ENCODE assay signal across 31 cellular contexts in the genomic region with DNA sequence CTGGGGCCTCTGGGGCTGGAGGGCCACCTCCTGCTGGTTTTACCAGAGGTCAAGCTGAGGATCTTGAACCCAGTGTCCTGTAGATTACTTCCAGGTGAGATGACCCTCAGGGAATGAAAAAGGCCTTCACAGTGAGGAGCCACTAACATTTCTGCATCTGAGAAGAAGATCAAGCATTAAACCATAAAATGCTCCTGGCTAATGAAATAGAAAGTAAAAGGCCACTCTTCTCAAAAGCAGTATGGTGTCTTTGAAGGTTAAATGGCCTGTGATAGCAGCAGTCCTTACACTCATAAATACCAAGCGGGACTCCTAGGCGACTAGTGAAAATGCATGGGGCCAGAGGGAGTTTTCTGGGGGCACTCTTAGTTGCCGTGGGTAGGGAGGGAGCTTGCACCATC. TPM values are rescaled to one million over a fixed set of nuclear protein-coding genes. Genes with fewer than 3 reads are reported as not detected.
"Had no signal": no experiment of that assay in that cellular context is flagged by ENCODE, and none has a peak within 500 bp of the region (broad histone marks: within the 10 kb centered on the region; RNA-seq: fewer than 3 reads in every experiment).

No MANE protein-coding gene starts in this region.

- H3K9me3 Mint-ChIP-seq: activated CD4-positive, alpha-beta T cell treated with anti-CD3 and anti-CD28 coated beads, Interleukin-2, amount 10 ng/mL, durations not matched to agents 7 days and 5 days; activated naive CD8-positive, alpha-beta T cell treated with anti-CD3 and anti-CD28 coated beads for 36 hours; activated T-cell treated with anti-CD3 and anti-CD28 coated beads, Interleukin-2, amount 50 U/mL, for 4 hours; activated T-helper 1 cell treated with anti-CD3 and anti-CD28 coated beads, Interleukin-12 subunit alpha, Interleukin-12 subunit beta, Interleukin-2, Interleukin-4 antibody, amounts not matched to agents 30 ng/mL and 10 ng/mL and 1 ng/mL, durations not matched to agents 14 hours and 24 hours and 36 hours; central memory CD8-positive, alpha-beta T cell; T-helper 1 cell treated with Interleukin-12 subunit alpha and Interleukin-12 subunit beta and Interleukin-4 antibody, amounts not matched to agents 30 μg/mL and 1 μg/mL, for 36 hours; T-helper 2 cell treated with Interferon-gamma antibody and Interleukin-4, amounts not matched to agents 5 μg/mL and 100 μg/mL, for 36 hours had no signal

- H3K36me3 ChIP-seq: ascending aorta, cardiac muscle cell, Peyer's patch, SJSA1 had no signal

- FAIRE-seq: TTC549 had no signal

- H3K27ac Mint-ChIP-seq: activated CD4-positive, alpha-beta T cell treated with anti-CD3 and anti-CD28 coated beads for 36 hours; activated CD4-positive, alpha-beta T cell treated with anti-CD3 and anti-CD28 coated beads, Interleukin-2, amount 10 ng/mL, durations not matched to agents 7 days and 5 days; activated CD8-positive, alpha-beta T cell treated with anti-CD3 and anti-CD28 coated beads, Interleukin-2, amount 10 ng/mL, durations not matched to agents 7 days and 5 days; activated naive CD8-positive, alpha-beta T cell treated with anti-CD3 and anti-CD28 coated beads for 36 hours; activated T-helper 1 cell treated with anti-CD3 and anti-CD28 coated beads, Interleukin-12 subunit alpha, Interleukin-12 subunit beta, Interleukin-2, Interleukin-4 antibody, amounts not matched to agents 30 ng/mL and 10 ng/mL and 1 ng/mL, durations not matched to agents 14 hours and 24 hours and 36 hours; T-helper 1 cell treated with Interleukin-12 subunit alpha and Interleukin-12 subunit beta and Interleukin-4 antibody, amounts not matched to agents 30 μg/mL and 1 μg/mL, for 36 hours; T-helper 2 cell treated with Interferon-gamma antibody and Interleukin-4, amounts not matched to agents 5 μg/mL and 100 μg/mL, for 36 hours had no signal

- H3K27me3 ChIP-seq: ascending aorta, Peyer's patch, SJSA1 had no signal

- H3K4me3 Mint-ChIP-seq: activated CD4-positive, alpha-beta T cell treated with anti-CD3 and anti-CD28 coated beads for 36 hours; activated CD4-positive, alpha-beta T cell treated with anti-CD3 and anti-CD28 coated beads, Interleukin-2, amount 10 ng/mL, durations not matched to agents 7 days and 5 days; activated CD8-positive, alpha-beta T cell treated with anti-CD3 and anti-CD28 coated beads, Interleukin-2, amount 10 ng/mL, durations not matched to agents 7 days and 5 days; activated naive CD8-positive, alpha-beta T cell treated with anti-CD3 and anti-CD28 coated beads for 36 hours; activated T-cell treated with anti-CD3 and anti-CD28 coated beads, Interleukin-2, amount 50 U/mL, for 4 hours; activated T-helper 1 cell treated with anti-CD3 and anti-CD28 coated beads, Interleukin-12 subunit alpha, Interleukin-12 subunit beta, Interleukin-2, Interleukin-4 antibody, amounts not matched to agents 30 ng/mL and 10 ng/mL and 1 ng/mL, durations not matched to agents 14 hours and 24 hours and 36 hours; central memory CD8-positive, alpha-beta T cell; T-helper 1 cell treated with Interleukin-12 subunit alpha and Interleukin-12 subunit beta and Interleukin-4 antibody, amounts not matched to agents 30 μg/mL and 1 μg/mL, for 36 hours; T-helper 2 cell treated with Interferon-gamma antibody and Interleukin-4, amounts not matched to agents 5 μg/mL and 100 μg/mL, for 36 hours had no signal

- DNase-seq: activated CD4-positive, alpha-beta T cell treated with anti-CD3 and anti-CD28 coated beads for 36 hours; activated CD4-positive, alpha-beta T cell treated with anti-CD3 and anti-CD28 coated beads, Interleukin-2, amount 10 ng/mL, durations not matched to agents 7 days and 5 days; activated CD4-positive, alpha-beta T cell treated with anti-CD3 and anti-CD28 coated beads, Interleukin-2, amount 50 U/mL, for 48 hours; activated CD8-positive, alpha-beta T cell treated with anti-CD3 and anti-CD28 coated beads, Interleukin-2, amount 10 ng/mL, durations not matched to agents 7 days and 5 days; activated naive CD4-positive, alpha-beta T cell; activated naive CD4-positive, alpha-beta T cell treated with anti-CD3 and anti-CD28 coated beads, Interleukin-2, amount 50 U/mL, for 16 hours; activated naive CD8-positive, alpha-beta T cell treated with anti-CD3 and anti-CD28 coated beads for 36 hours; activated T-cell treated with anti-CD3 and anti-CD28 coated beads for 4 hours; activated T-cell treated with anti-CD3 and anti-CD28 coated beads, Interleukin-2, amount 50 U/mL, for 4 hours; amniotic stem cell; Karpas-422; NCI-H1105; NCI-H1417 treated with DMSO at 0.1 percent for 48 hours; NCI-H1694; NCI-H1930; NCI-H2081 treated with DMSO at 0.1 percent for 48 hours; NCI-H345; NCI-H524 treated with DMSO at 0.1 percent for 48 hours; PC-3; Peyer's patch; RPMI8226; SHP77 treated with DMSO at 0.1 percent for 48 hours; SK-N-SH had no signal

- H3K36me3 Mint-ChIP-seq: activated naive CD8-positive, alpha-beta T cell treated with anti-CD3 and anti-CD28 coated beads for 36 hours had no signal

- H3K9ac ChIP-seq: SK-N-SH had no signal

- H3K27me3 Mint-ChIP-seq: activated CD4-positive, alpha-beta T cell treated with anti-CD3 and anti-CD28 coated beads for 36 hours; activated naive CD8-positive, alpha-beta T cell treated with anti-CD3 and anti-CD28 coated beads for 36 hours; central memory CD8-positive, alpha-beta T cell had no signal

- H3K4me3 ChIP-seq: ascending aorta, cardiac muscle cell, Peyer's patch, SJSA1 had no signal

- H3K4me2 ChIP-seq: SK-N-SH had no signal

- H3K9me3 ChIP-seq: ascending aorta, Peyer's patch, SJSA1, SK-N-SH had no signal

- H3K27ac ChIP-seq: ascending aorta, cardiac muscle cell, Peyer's patch, SJSA1 had no signal

- H3K4me1 ChIP-seq: ascending aorta, Peyer's patch, SJSA1 had no signal

- H3K4me1 Mint-ChIP-seq: activated CD4-positive, alpha-beta T cell treated with anti-CD3 and anti-CD28 coated beads for 36 hours had no signal

RNA-seq across cellular contexts. Expression of a gene that starts 47.0 kb away (rescaled TPM):
- total RNA-seq: activated CD8-positive, alpha-beta T cell treated with anti-CD3 and anti-CD28 coated beads, Interleukin-2, amount 10 ng/mL, durations not matched to agents 7 days and 5 days had no signal
